Comparison of ENCODE assay signal across 17 cellular contexts in genomic region chr12:19301223-19301622, GRCh38.
DNase-seq lines count a peak whose midpoint lies in the region; ATAC-seq and TF ChIP-seq lines count a peak whose summit lies in the region.
"Had no signal": no experiment of that assay in that cellular context is flagged by ENCODE, and none has a peak within 500 bp of the region (broad histone marks: within the 10 kb centered on the region; RNA-seq: fewer than 3 reads in every experiment).

No MANE protein-coding gene starts in this region.

- H3K79me2 ChIP-seq in smooth muscle cell (ENCODE audit: low read depth) (no peaks in the 10 kb centered on the region), mammary epithelial cell (ENCODE audit: insufficient read depth, low read length) (no peaks in the 10 kb centered on the region)

- BruUV-seq in IMR-90 (replicated peaks; lab: Mats Ljungman, UMichigan) (no TSS peak), mammary epithelial cell (replicated peaks; lab: Mats Ljungman, UMichigan) (no TSS peak)

- no peak overlapping the region for H4K5ac ChIP-seq in IMR-90 (ENCODE audit: low read depth, low read length)

- H2BK120ac ChIP-seq in IMR-90 (ENCODE audit: low read depth, low read length): no peak overlapping the region

- no peak overlapping the region for H2AK9ac ChIP-seq in IMR-90 (replicated peaks; ENCODE audit: low read depth, low read length, poor library complexity)

- H3K18ac ChIP-seq in IMR-90 (ENCODE audit: low read depth, low read length): no peak overlapping the region

- no peak overlapping the region for H2BK15ac ChIP-seq in IMR-90 (ENCODE audit: low read depth, low read length)

- no peak overlapping the region for H3K14ac ChIP-seq in IMR-90 (replicated peaks; ENCODE audit: low read depth, low read length)

- intact Hi-C loops in IMR-90 (cut with micrococcal nuclease) (no loop called here), dorsolateral prefrontal cortex (cut with DNase I) (no loop called here), mammary epithelial cell (cut with micrococcal nuclease) (no loop called here)

- H2BK20ac ChIP-seq in IMR-90 (ENCODE audit: low read depth, low read length): no peak overlapping the region

- no peak overlapping the region for H3K4ac ChIP-seq in IMR-90 (ENCODE audit: low read depth, low read length)

- H3K27ac ChIP-seq in IMR-90 (ENCODE audit: insufficient read depth, low read length) (no peak overlapping the region), VCaP (peak overlapping the region; percentile 64), dorsolateral prefrontal cortex (peak overlapping the region in 34 of 59 donors; percentile 1 to 82 (median 41)), smooth muscle cell (ENCODE audit: low read depth) (peak overlapping the region; percentile 14), mammary epithelial cell (ENCODE audit: insufficient read depth, low read depth, low read length) (no peak overlapping the region)
- H3K27ac ChIP-seq: BLaER1, C4-2B had no signal

- POLR2A ChIA-PET in IMR-90 (lab: Charles Lee; ENCODE audit: unreplicated experiment): no interaction called here

- in situ Hi-C loops in IMR-90 (cut with MboI; ENCODE audit: low sequenced_read_pairs) (no loop called here), mammary epithelial cell (cut with MboI; ENCODE audit: low sequenced_read_pairs in 2 of 2) (no loop called here)

- DNase-seq in IMR-90: no peak
- no peak for DNase-seq in dorsolateral prefrontal cortex
- DNase-seq in smooth muscle cell (lab: John Stamatoyannopoulos, UW; ENCODE audit: unreplicated experiment): no peak
- no peak for DNase-seq in mammary epithelial cell
- DNase-seq: Caco-2; CD4-positive, CD25-positive, alpha-beta regulatory T cell; CD8-positive, alpha-beta T cell; DMS153; DND-41; GOT3; HFFc6 had no signal

- H3K4me2 ChIP-seq in IMR-90 (ENCODE audit: low read depth, low read length) (no peak overlapping the region), smooth muscle cell (no peak overlapping the region), mammary epithelial cell (ENCODE audit: insufficient read depth, low read depth, low read length) (no peak overlapping the region)
- H3K4me2 ChIP-seq: BLaER1 had no signal

- peaks cover 12% of the 10 kb centered on the region for H3K36me3 ChIP-seq in IMR-90 (ENCODE audit: control insufficient read depth, insufficient read depth, low read length)
- no peaks in the 10 kb centered on the region for H3K36me3 ChIP-seq in smooth muscle cell (ENCODE audit: low read depth)
- peaks cover 7% of the 10 kb centered on the region for H3K36me3 ChIP-seq in mammary epithelial cell (ENCODE audit: insufficient read depth, low read length)

- H3K9me3 ChIP-seq in IMR-90 (ENCODE audit: control insufficient read depth, insufficient read depth, low read length): no peaks in the 10 kb centered on the region
- no peaks in the 10 kb centered on the region for H3K9me3 ChIP-seq in smooth muscle cell (replicated peaks; ENCODE audit: low read depth)
- no peaks in the 10 kb centered on the region for H3K9me3 ChIP-seq in mammary epithelial cell (replicated peaks; ENCODE audit: insufficient read depth, low read length)
- H3K9me3 ChIP-seq: Caco-2, HAP-1 had no signal

- H2BK5ac ChIP-seq in IMR-90 (ENCODE audit: low read depth, low read length, poor library complexity, severe bottlenecking): peak overlapping the region; percentile 18

- TF ChIP-seq CTCF in IMR-90 (conservative IDR thresholded peaks at IDR 0.05; ENCODE audit: low read depth, low read length): no peak
- TF ChIP-seq CTCF in VCaP (conservative IDR thresholded peaks at IDR 0.05): no peak
- no peak for TF ChIP-seq CTCF in dorsolateral prefrontal cortex (IDR thresholded peaks at IDR 0.05 in 54 of 56, conservative IDR thresholded peaks at IDR 0.05 in 2 of 56; ENCODE audit: low read depth in 1 of 56, partially characterized antibody in 56 of 56)
- TF ChIP-seq CTCF in smooth muscle cell (IDR thresholded peaks at IDR 0.05; ENCODE audit: borderline replicate concordance, insufficient read depth, poor library complexity, severe bottlenecking): no peak
- TF ChIP-seq CTCF in mammary epithelial cell (conservative IDR thresholded peaks at IDR 0.05 in 1 of 2, IDR thresholded peaks at IDR 0.05 in 1 of 2; ENCODE audit: extremely low read depth in 1 of 2, insufficient read depth in 1 of 2, low read depth in 1 of 2, low read length in 2 of 2): no peak

- H3K9ac ChIP-seq in IMR-90 (ENCODE audit: low read depth, low read length): no peak overlapping the region
- H3K9ac ChIP-seq in smooth muscle cell (ENCODE audit: low read depth): no peak overlapping the region
- H3K9ac ChIP-seq in mammary epithelial cell (ENCODE audit: insufficient read depth, low read length): no peak overlapping the region
- H3K9ac ChIP-seq: BLaER1 had no signal

- dilution Hi-C loops in IMR-90 (cut with HindIII; ENCODE audit: low sequenced_read_pairs, unreplicated experiment) (no loop called here), mammary epithelial cell (cut with HindIII; ENCODE audit: low sequenced_read_pairs) (no loop called here)

- TF ChIP-seq RAD21 in IMR-90 (IDR thresholded peaks at IDR 0.05; ENCODE audit: low read length): no peak

- H3F3A ChIP-seq in smooth muscle cell (ENCODE audit: low read depth): peaks cover 7% of the 10 kb centered on the region

- H3K23ac ChIP-seq in IMR-90 (ENCODE audit: low read depth, low read length): no peak overlapping the region

- TF ChIP-seq POLR2A in IMR-90 (IDR thresholded peaks at IDR 0.05; ENCODE audit: low read depth, low read length): no peak

- no peaks in the 10 kb centered on the region for H4K20me1 ChIP-seq in IMR-90 (ENCODE audit: insufficient read depth, low read length)
- no peaks in the 10 kb centered on the region for H4K20me1 ChIP-seq in smooth muscle cell (ENCODE audit: low read depth)
- H4K20me1 ChIP-seq in mammary epithelial cell (ENCODE audit: insufficient read depth, low read length): no peaks in the 10 kb centered on the region
- H4K20me1 ChIP-seq: BLaER1 had no signal

- H2AK5ac ChIP-seq in IMR-90 (ENCODE audit: low read depth, low read length): no peak overlapping the region

- H4K91ac ChIP-seq in IMR-90 (ENCODE audit: insufficient read depth, low read depth, low read length): no peak overlapping the region

- H3K4me3 ChIP-seq in IMR-90 (ENCODE audit: insufficient read depth, low read depth, low read length): no peak overlapping the region
- H3K4me3 ChIP-seq in dorsolateral prefrontal cortex: no peak overlapping the region
- no peak overlapping the region for H3K4me3 ChIP-seq in smooth muscle cell
- no peak overlapping the region for H3K4me3 ChIP-seq in mammary epithelial cell (replicated peaks in 1 of 3; ENCODE audit: insufficient read depth in 1 of 3, low read depth in 2 of 3, low read length in 3 of 3)
- H3K4me3 ChIP-seq: BLaER1, HAP-1 had no signal

- H2AFZ ChIP-seq in IMR-90 (replicated peaks; ENCODE audit: low read length, poor library complexity) (no peak overlapping the region), smooth muscle cell (ENCODE audit: low read depth) (no peak overlapping the region), mammary epithelial cell (ENCODE audit: low read depth, low read length) (no peak overlapping the region)

- no peak for ATAC-seq in IMR-90 (ENCODE audit: low read depth)
- ATAC-seq in GM18867 (IDR thresholded peaks at IDR 0.05; ENCODE audit: unreplicated experiment): no peak
- ATAC-seq in GM18498 (IDR thresholded peaks at IDR 0.05; ENCODE audit: unreplicated experiment): no peak
- ATAC-seq: CD8-positive, alpha-beta T cell had no signal

- H3K79me1 ChIP-seq in IMR-90 (ENCODE audit: low read depth in 1 of 2, low read length in 2 of 2): no peaks in the 10 kb centered on the region

- H3K27me3 ChIP-seq in IMR-90 (ENCODE audit: control insufficient read depth, insufficient read depth, low read length) (no peaks in the 10 kb centered on the region), dorsolateral prefrontal cortex (no peaks in the 10 kb centered on the region), smooth muscle cell (ENCODE audit: low read depth) (no peaks in the 10 kb centered on the region), mammary epithelial cell (ENCODE audit: insufficient read depth, low read length) (no peaks in the 10 kb centered on the region)
- H3K27me3 ChIP-seq: BLaER1 had no signal

- H3K56ac ChIP-seq in IMR-90 (ENCODE audit: extremely low read depth, insufficient read depth, low read length): no peak overlapping the region

- peaks cover 4% of the 10 kb centered on the region for H3K4me1 ChIP-seq in IMR-90 (ENCODE audit: control insufficient read depth, insufficient read depth, low read length)
- H3K4me1 ChIP-seq in smooth muscle cell (ENCODE audit: low read depth): peaks cover 7% of the 10 kb centered on the region
- peaks cover 18% of the 10 kb centered on the region for H3K4me1 ChIP-seq in mammary epithelial cell (ENCODE audit: insufficient read depth, low read length)
- H3K4me1 ChIP-seq: BLaER1, Caco-2, HAP-1 had no signal

- no peaks in the 10 kb centered on the region; the same call in 1 of the 2 replicates for H3K9me1 ChIP-seq in IMR-90 (ENCODE audit: insufficient read depth, low read length)

- no peak overlapping the region for H4K8ac ChIP-seq in IMR-90 (ENCODE audit: low read depth in 2 of 2, low read length in 2 of 2)

- CTCF ChIA-PET in IMR-90 (lab: Yijun Ruan, JAX) (no interaction called here), mammary epithelial cell (lab: Charles Lee; ENCODE audit: low non-redundant PET) (no interaction called here)

TF ChIP-seq in IMR-90, 13 proteins besides CTCF, POLR2A, EP300 and RAD21 (continues in another document):
- no peak for TF ChIP-seq MAZ (IDR thresholded peaks at IDR 0.05; ENCODE audit: borderline replicate concordance, low read depth, low read length)
- no peak for TF ChIP-seq USF2 (IDR thresholded peaks at IDR 0.05; ENCODE audit: low read depth, low read length)
- no peak for TF ChIP-seq CHD1 (IDR thresholded peaks at IDR 0.05; ENCODE audit: low read depth, low read length)
- no peak for TF ChIP-seq RFX5 (IDR thresholded peaks at IDR 0.05; ENCODE audit: low read depth, low read length)
- no peak for TF ChIP-seq MAFK (IDR thresholded peaks at IDR 0.05; ENCODE audit: low read depth, low read length)
- no peak for TF ChIP-seq FOS (IDR thresholded peaks at IDR 0.05; ENCODE audit: low read depth, low read length)
- TF ChIP-seq CEBPB (IDR thresholded peaks at IDR 0.05; ENCODE audit: low read depth, low read length): no peak
- TF ChIP-seq BHLHE40 (IDR thresholded peaks at IDR 0.05; ENCODE audit: low read depth, low read length): no peak
- no peak for TF ChIP-seq MXI1 (IDR thresholded peaks at IDR 0.05; ENCODE audit: borderline replicate concordance, low read depth, low read length)
- TF ChIP-seq RCOR1 (IDR thresholded peaks at IDR 0.05; ENCODE audit: insufficient replicate concordance, low read length): no peak
- TF ChIP-seq SMC3 (IDR thresholded peaks at IDR 0.05; ENCODE audit: low read depth, low read length): no peak

Comparison
In these comparisons a context has a peak if more than half of its experiments do, and no peak if none do; other contexts are left out.
1. H3K27ac ChIP-seq: peak in VCaP (single experiment), dorsolateral prefrontal cortex (34 of 59) and smooth muscle cell (single experiment); none in IMR-90 (single experiment) and mammary epithelial cell (single experiment).